In the genomic region with DNA sequence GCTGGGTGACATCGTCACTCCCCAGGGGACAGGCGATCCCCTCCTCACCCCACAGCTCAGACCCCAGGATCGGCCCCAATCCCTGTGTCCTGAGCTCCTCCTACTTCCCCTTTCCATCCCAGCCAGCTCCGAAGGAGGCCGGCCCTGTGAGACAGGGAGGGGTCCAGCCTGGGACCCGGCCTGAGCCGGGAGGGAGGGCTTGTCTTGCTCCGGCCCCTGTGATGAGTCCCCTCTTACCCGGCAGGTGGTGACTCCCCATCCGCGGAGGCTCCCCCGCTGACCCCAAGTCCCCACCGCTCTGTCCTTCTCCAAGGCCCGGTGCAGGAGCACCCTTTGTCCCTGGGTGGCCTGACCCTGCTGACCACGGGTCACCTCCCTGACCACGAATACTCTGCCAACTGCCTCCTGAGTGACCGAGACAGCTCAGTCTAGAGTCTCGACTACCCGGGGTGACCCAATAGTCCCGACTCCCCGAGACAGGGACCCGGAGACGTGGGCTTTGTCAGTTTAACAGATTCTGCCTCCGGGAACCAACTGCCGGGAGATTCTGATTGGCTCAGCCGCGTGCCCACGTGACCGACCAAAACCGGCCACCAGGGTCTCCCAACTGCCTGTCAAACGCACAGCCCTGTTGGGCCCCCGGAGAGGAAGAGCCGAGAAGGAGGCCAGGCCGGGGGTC, we compare ENCODE assay signal across 8 cellular contexts.
DNase-seq lines count a peak whose midpoint lies in the region; ATAC-seq and TF ChIP-seq lines count a peak whose summit lies in the region.

No MANE protein-coding gene starts in this region.

- no peak for TF ChIP-seq CTCF in GM10248 (IDR thresholded peaks at IDR 0.05; ENCODE audit: control extremely low read depth, extremely low read depth, low read depth, missing control alignments)
- TF ChIP-seq CTCF in left lung (IDR thresholded peaks at IDR 0.05): no peak

- H3K27me3 ChIP-seq in left lung (no peaks in the 10 kb centered on the region), subcutaneous abdominal adipose tissue (ENCODE audit: control insufficient read depth in 5 of 5, insufficient read depth in 4 of 5, low read length in 5 of 5) (no peaks in the 10 kb centered on the region)

- H3K27ac Mint-ChIP-seq in IgD-negative memory B cell: no peak overlapping the region
- no peak overlapping the region for H3K27ac Mint-ChIP-seq in central memory CD8-positive, alpha-beta T cell (ENCODE audit: low read depth)

- H3K36me3 ChIP-seq in left lung (no peaks in the 10 kb centered on the region), subcutaneous abdominal adipose tissue (ENCODE audit: control insufficient read depth in 5 of 5, insufficient read depth in 5 of 5, low read length in 5 of 5) (peaks cover 0 to 7% (median 4%) of the 10 kb centered on the region in 5 donors)

- H3K9me3 ChIP-seq in left lung (no peaks in the 10 kb centered on the region), subcutaneous abdominal adipose tissue (ENCODE audit: control insufficient read depth in 5 of 5, low read length in 5 of 5) (no peaks in the 10 kb centered on the region)

- H3K4me3 ChIP-seq in left lung (peak overlapping the region; percentile 42 to 64), subcutaneous abdominal adipose tissue (ENCODE audit: low read depth in 1 of 5, low read length in 5 of 5) (peak overlapping the region; percentile 75 to 89 (median 79))

- H3K4me1 ChIP-seq in left lung (no peaks in the 10 kb centered on the region), subcutaneous abdominal adipose tissue (ENCODE audit: control insufficient read depth in 5 of 5, insufficient read depth in 5 of 5, low read length in 5 of 5) (peaks cover 0 to 3% (median 0%) of the 10 kb centered on the region in 5 donors)

- POLR2A ChIA-PET in GM10248 (lab: Yijun Ruan, JAX): no interaction called here

- CTCF ChIA-PET in GM10248 (lab: Yijun Ruan, JAX): interaction anchor here (0.7 to 1.6 kb wide), 2 partner anchors 24 to 26 kb away, joined by 3 to 4 read pairs; no protein-coding TSS in a partner anchor

- intact Hi-C loops in left lung (cut with DNase I): no loop called here

- no peak for ATAC-seq in central memory CD8-positive, alpha-beta T cell (replicated peaks; ENCODE audit: extremely low read depth, poor library complexity, severe bottlenecking)
- peak; percentile 89 for ATAC-seq in left lung
- no peak for ATAC-seq in HG03439 (IDR thresholded peaks at IDR 0.05; ENCODE audit: unreplicated experiment)

- H3K27me3 Mint-ChIP-seq in IgD-negative memory B cell: peaks cover 9% of the 10 kb centered on the region
- H3K27me3 Mint-ChIP-seq in central memory CD8-positive, alpha-beta T cell: peaks cover 13% of the 10 kb centered on the region

- H3K4me3 Mint-ChIP-seq in IgD-negative memory B cell: peak overlapping the region in 3 of 4 donors; percentile 34 to 80 (median 55)
- peak overlapping the region; percentile 23 for H3K4me3 Mint-ChIP-seq in central memory CD8-positive, alpha-beta T cell

- peaks cover 0 to 5% (median 0%) of the 10 kb centered on the region in 3 donors for H3K4me1 Mint-ChIP-seq in IgD-negative memory B cell
- no peaks in the 10 kb centered on the region for H3K4me1 Mint-ChIP-seq in central memory CD8-positive, alpha-beta T cell

- peak overlapping the region in 1 of 2 donors; percentile 66 for H3K27ac ChIP-seq in left lung
- H3K27ac ChIP-seq in subcutaneous abdominal adipose tissue (ENCODE audit: low read depth, low read length): peak overlapping the region; percentile 57

- DNase-seq in GM10248 (ENCODE audit: extremely low spot score): peak; percentile 54
- DNase-seq in central memory CD8-positive, alpha-beta T cell (ENCODE audit: low spot score in 2 of 2): no peak
- peak; percentile 52 to 86 for DNase-seq in left lung
- DNase-seq in amniotic stem cell (lab: John Stamatoyannopoulos, UW): no peak
- no peak for DNase-seq in activated CD8-positive, alpha-beta memory T cell treated with anti-CD3 and anti-CD28 coated beads, Interleukin-2, amount 50 U/mL, for 4 hours

- no peaks in the 10 kb centered on the region for H3K9me3 Mint-ChIP-seq in IgD-negative memory B cell
- H3K9me3 Mint-ChIP-seq in central memory CD8-positive, alpha-beta T cell: no peaks in the 10 kb centered on the region

- H3K36me3 Mint-ChIP-seq in IgD-negative memory B cell: no peaks in the 10 kb centered on the region
- H3K36me3 Mint-ChIP-seq in central memory CD8-positive, alpha-beta T cell (ENCODE audit: insufficient read depth): peaks cover 4% of the 10 kb centered on the region

- H3K9ac ChIP-seq in subcutaneous abdominal adipose tissue (ENCODE audit: low read length in 5 of 5): peak overlapping the region in 4 of 5 donors; percentile 10 to 90 (median 80)

Comparison
In these comparisons a context has a peak if more than half of its experiments do, and no peak if none do; other contexts are left out.
1. DNase-seq: peak in GM10248 (single experiment) and left lung (2 of 2); none in central memory CD8-positive, alpha-beta T cell (0 of 2), amniotic stem cell (single experiment) and activated CD8-positive, alpha-beta memory T cell treated with anti-CD3 and anti-CD28 coated beads, Interleukin-2, amount 50 U/mL, for 4 hours (single experiment).